2 cellular contexts compared by ENCODE assay signal in the genomic region with DNA sequence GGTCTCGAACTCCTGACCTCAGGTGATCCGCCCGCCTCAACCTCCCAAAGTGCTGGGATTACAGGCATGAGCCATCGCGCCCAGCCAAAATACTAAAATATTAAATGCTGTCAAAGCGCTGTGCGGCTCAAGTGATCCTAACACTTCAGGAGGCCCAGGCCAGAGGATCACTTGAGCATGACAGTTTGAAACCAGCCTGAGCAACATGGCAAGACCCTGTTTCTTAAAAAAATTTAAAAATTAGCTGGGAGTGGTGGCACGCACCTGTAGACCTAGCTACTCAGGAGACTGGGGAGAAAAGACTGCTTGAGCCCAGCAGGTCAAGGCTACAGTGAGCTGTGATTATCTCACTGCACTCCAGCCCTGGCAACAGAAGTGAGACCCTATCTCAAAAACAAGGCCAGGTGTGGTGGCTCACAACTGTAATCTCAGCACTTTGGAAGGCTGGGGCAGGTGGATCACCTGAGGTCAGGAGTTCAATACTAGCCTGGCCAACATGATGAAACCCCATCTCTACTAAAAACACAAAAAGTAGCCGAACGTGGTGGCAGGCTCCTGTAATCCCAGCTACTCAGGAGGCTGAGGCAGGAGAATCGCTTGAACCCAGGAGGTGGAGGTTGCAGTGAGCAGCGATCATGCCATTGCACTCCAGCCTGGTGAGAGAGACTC.
TF ChIP-seq lines count a peak whose summit lies in the region.

No MANE protein-coding gene starts in this region.

TF ChIP-seq in A549, 52 proteins besides CTCF, POLR2A, EP300 and RAD21:
- 0 out of 2 replicates have a peak, but pooled peaks have one; percentile 17 for TF ChIP-seq POLR2AphosphoS2 (conservative IDR thresholded peaks at IDR 0.05; ENCODE audit: low read length)

TF ChIP-seq in K562, 482 proteins besides CTCF, POLR2A, EP300 and RAD21:
- TF ChIP-seq SUPT5H (IDR thresholded peaks at IDR 0.05): 0 out of 2 replicates have a peak, but pooled peaks have one; percentile 5
